ENCODE assay signal across 23 cellular contexts in the genomic region with DNA sequence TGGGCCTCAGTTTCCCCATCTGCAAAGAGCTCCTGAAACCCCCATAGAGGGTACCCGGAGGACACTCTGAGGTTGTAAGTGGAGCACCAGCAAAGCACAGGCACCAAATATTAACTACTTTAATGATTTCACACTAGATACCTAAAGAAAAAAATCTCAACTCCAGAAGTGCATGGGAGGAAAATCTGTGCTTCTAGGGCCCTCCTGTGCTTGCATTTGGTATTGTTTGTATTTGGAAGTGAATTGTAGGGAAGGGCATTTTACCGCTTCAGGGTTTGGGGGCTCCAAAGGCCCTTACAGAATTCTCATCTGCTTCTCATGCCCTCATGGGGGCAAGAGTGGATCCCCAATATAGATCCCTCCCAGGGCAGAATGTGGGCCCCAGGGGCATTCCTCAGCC. TPM values are rescaled to one million over a fixed set of nuclear protein-coding genes. Genes with fewer than 3 reads are reported as not detected.
DNase-seq lines count a peak whose midpoint lies in the region; ATAC-seq, FAIRE-seq and TF ChIP-seq lines count a peak whose summit lies in the region.
"Had no signal": no experiment of that assay in that cellular context is flagged by ENCODE, and none has a peak within 500 bp of the region (broad histone marks: within the 10 kb centered on the region; RNA-seq: fewer than 3 reads in every experiment).

No MANE protein-coding gene starts in this region.

- TF ChIP-seq EP300 in GM12878 (IDR thresholded peaks at IDR 0.05; ENCODE audit: borderline replicate concordance in 1 of 2, control insufficient read depth in 1 of 2, low read depth in 2 of 2, low read length in 2 of 2) = no peak

- H3K4me2 ChIP-seq in GM12878 (ENCODE audit: control insufficient read depth, insufficient read depth) (no peak overlapping the region), keratinocyte (ENCODE audit: control insufficient read depth, extremely low read depth, insufficient read depth, low read depth, low read length) (peak overlapping the region; percentile 77)
- H3K4me2 ChIP-seq: A549 had no signal

- in situ Hi-C loops in GM12878 (cut with MboI) = loop anchor here (5.0 kb wide), 1 partner anchor 99 kb away; no protein-coding TSS in a partner anchor

- H3K9me3 Mint-ChIP-seq in activated naive CD8-positive, alpha-beta T cell treated with anti-CD3 and anti-CD28 coated beads for 36 hours = no peaks in the 10 kb centered on the region

- dilution Hi-C loops in keratinocyte (cut with MboI; ENCODE audit: extremely low pct_ligation_motif_present, low sequenced_read_pairs) = no loop called here

- H3K79me2 ChIP-seq in GM12878 (ENCODE audit: control insufficient read depth, insufficient read depth, low read length) (no peaks in the 10 kb centered on the region), keratinocyte (ENCODE audit: control insufficient read depth, insufficient read depth, low read length) (no peaks in the 10 kb centered on the region)

- no peaks in the 10 kb centered on the region for H3K9me1 ChIP-seq in keratinocyte (ENCODE audit: control insufficient read depth, extremely low read depth, insufficient read depth, low read length)

- H3K4me1 ChIP-seq in heart left ventricle (no peaks in the 10 kb centered on the region), right atrium auricular region (no peaks in the 10 kb centered on the region), GM12878 (ENCODE audit: control insufficient read depth, insufficient read depth, low read length) (no peaks in the 10 kb centered on the region), keratinocyte (ENCODE audit: control insufficient read depth, extremely low read depth, insufficient read depth, low read length) (peaks cover 16% of the 10 kb centered on the region), urinary bladder (ENCODE audit: insufficient read depth) (no peaks in the 10 kb centered on the region)
- H3K4me1 ChIP-seq: A549, SJCRH30, tibial artery had no signal

- H3K4me1 Mint-ChIP-seq in activated naive CD8-positive, alpha-beta T cell treated with anti-CD3 and anti-CD28 coated beads for 36 hours = no peaks in the 10 kb centered on the region
- H3K4me1 Mint-ChIP-seq: activated CD4-positive, alpha-beta T cell treated with anti-CD3 and anti-CD28 coated beads for 36 hours; CD4-positive, CD25-positive, alpha-beta regulatory T cell had no signal

- no peaks in the 10 kb centered on the region for H4K20me1 ChIP-seq in GM12878 (ENCODE audit: control insufficient read depth, insufficient read depth)
- no peaks in the 10 kb centered on the region for H4K20me1 ChIP-seq in keratinocyte (ENCODE audit: control insufficient read depth, extremely low read depth, insufficient read depth, low read length)

- no peak overlapping the region for H3K27ac ChIP-seq in heart left ventricle
- no peak overlapping the region for H3K27ac ChIP-seq in right atrium auricular region
- no peak overlapping the region for H3K27ac ChIP-seq in GM12878 (ENCODE audit: control insufficient read depth, insufficient read depth)
- peak overlapping the region; percentile 32 for H3K27ac ChIP-seq in keratinocyte (ENCODE audit: control insufficient read depth, insufficient read depth, low read length)
- H3K27ac ChIP-seq in urinary bladder (ENCODE audit: low read depth) = peak overlapping the region; percentile 48
- H3K27ac ChIP-seq: A549, SJCRH30, tibial artery had no signal

- H3K27ac Mint-ChIP-seq in activated naive CD8-positive, alpha-beta T cell treated with anti-CD3 and anti-CD28 coated beads for 36 hours = no peak overlapping the region
- H3K27ac Mint-ChIP-seq: activated CD4-positive, alpha-beta T cell treated with anti-CD3 and anti-CD28 coated beads for 36 hours; CD4-positive, CD25-positive, alpha-beta regulatory T cell had no signal

- SMC1A ChIA-PET in GM12878 (lab: Charles Lee; ENCODE audit: uncharacterized antibody, unreplicated experiment) = no interaction called here

- POLR2A ChIA-PET in GM12878 (lab: Charles Lee) = no interaction called here

- H2AFZ ChIP-seq in GM12878 (ENCODE audit: control insufficient read depth, low read depth, low read length) = no peak overlapping the region
- peak overlapping the region; percentile 8 for H2AFZ ChIP-seq in keratinocyte (ENCODE audit: control insufficient read depth, low read length)

- peaks cover 4% of the 10 kb centered on the region for H3K27me3 Mint-ChIP-seq in activated naive CD8-positive, alpha-beta T cell treated with anti-CD3 and anti-CD28 coated beads for 36 hours

- intact Hi-C loops in heart left ventricle (cut with DNase I) = loop anchor here in 1 of 10 donors (10.0 kb wide), 1 partner anchor 64 kb away; no protein-coding TSS in a partner anchor
- intact Hi-C loops in GM12878 (cut with micrococcal nuclease; ENCODE audit: unreplicated experiment) = no loop called here

- no TSS peak for BruUV-seq in GM12878 (replicated peaks; lab: Mats Ljungman, UMichigan)

- DNase-seq in heart left ventricle (no peak), right atrium auricular region (ENCODE audit: low spot score) (no peak), GM12878 (ENCODE audit: low read depth, low spot score) (no peak), keratinocyte (ENCODE audit: low read depth, low spot score) (no peak), cerebellum (ENCODE audit: low spot score) (no peak)
- no peak for DNase-seq in activated naive CD8-positive, alpha-beta T cell treated with anti-CD3 and anti-CD28 coated beads for 36 hours
- DNase-seq: activated CD4-positive, alpha-beta T cell treated with anti-CD3 and anti-CD28 coated beads for 36 hours; activated CD8-positive, alpha-beta memory T cell treated with anti-CD3 and anti-CD28 coated beads, Interleukin-2, amount 50 U/mL, for 4 hours; activated naive CD4-positive, alpha-beta T cell; CD4-positive, CD25-positive, alpha-beta regulatory T cell; dermis blood vessel endothelial cell; DND-41; hippocampal formation; NCI-H2029; T-helper 9 cell; tibial artery had no signal

- H3K9me3 ChIP-seq in heart left ventricle (no peaks in the 10 kb centered on the region), right atrium auricular region (no peaks in the 10 kb centered on the region), GM12878 (replicated peaks; ENCODE audit: control insufficient read depth, insufficient read depth, low read length) (no peaks in the 10 kb centered on the region), keratinocyte (ENCODE audit: control insufficient read depth, low read depth, low read length) (no peaks in the 10 kb centered on the region)
- H3K9me3 ChIP-seq: A549, mucosa of descending colon, SJCRH30, tibial artery had no signal

- TF ChIP-seq POLR2A in heart left ventricle (IDR thresholded peaks at IDR 0.05) = no peak
- TF ChIP-seq POLR2A in GM12878 (IDR thresholded peaks at IDR 0.05; ENCODE audit: low read depth, low read length) = no peak

- peak; percentile 17; the same call in 1 of the 2 replicates for TF ChIP-seq RAD21 in GM12878 (IDR thresholded peaks at IDR 0.05; ENCODE audit: insufficient read depth, low read depth, low read length)

- TF ChIP-seq CTCF in heart left ventricle (IDR thresholded peaks at IDR 0.05) (peak in 7 of 12 donors; percentile 8 to 37 (median 23)), right atrium auricular region (IDR thresholded peaks at IDR 0.05) (no peak), GM12878 (IDR thresholded peaks at IDR 0.05 in 2 of 3, conservative IDR thresholded peaks at IDR 0.05 in 1 of 3; ENCODE audit: control insufficient read depth in 2 of 3, extremely low read depth in 1 of 3, insufficient read depth in 1 of 3, low read depth in 3 of 3, low read length in 3 of 3) (peak in 2 of 3 experiments; percentile 4 to 22; a peak in 1 of 6 replicates), keratinocyte (optimal IDR thresholded peaks at IDR 0.05 in 1 of 3, IDR thresholded peaks at IDR 0.05 in 1 of 3, conservative IDR thresholded peaks at IDR 0.05 in 1 of 3; ENCODE audit: extremely low read depth in 1 of 3, insufficient read depth in 2 of 3, low read length in 3 of 3) (peak; percentile 24 to 41 (median 32))

- H3K36me3 ChIP-seq in heart left ventricle (no peaks in the 10 kb centered on the region), right atrium auricular region (no peaks in the 10 kb centered on the region), GM12878 (ENCODE audit: control insufficient read depth in 2 of 2, insufficient read depth in 2 of 2, low read length in 1 of 2) (no peaks in the 10 kb centered on the region), keratinocyte (ENCODE audit: control insufficient read depth in 2 of 2, extremely low read depth in 1 of 2, insufficient read depth in 2 of 2, low read length in 2 of 2) (no peaks in the 10 kb centered on the region), urinary bladder (ENCODE audit: insufficient read depth) (no peaks in the 10 kb centered on the region)
- H3K36me3 ChIP-seq: SJCRH30, tibial artery had no signal

- ATAC-seq in heart left ventricle (no peak), GM12878 (no peak)
- no peak for ATAC-seq in activated CD4-positive, CD25-positive, alpha-beta regulatory T cell treated with anti-CD3 and anti-CD28 coated beads, Interleukin-2, amount 50 U/mL, for 24 hours
- ATAC-seq: A549; activated CD4-positive, alpha-beta T cell treated with anti-CD3 and anti-CD28 coated beads for 36 hours had no signal

- no peak overlapping the region for H3K4me3 Mint-ChIP-seq in activated naive CD8-positive, alpha-beta T cell treated with anti-CD3 and anti-CD28 coated beads for 36 hours
- H3K4me3 Mint-ChIP-seq: activated CD4-positive, alpha-beta T cell treated with anti-CD3 and anti-CD28 coated beads for 36 hours; CD4-positive, CD25-positive, alpha-beta regulatory T cell had no signal

- RAD21 ChIA-PET in GM12878 (lab: Charles Lee; ENCODE audit: unreplicated experiment) = no interaction called here

- FAIRE-seq in GM12878 (lab: Jason Lieb, UNC) = no peak
- FAIRE-seq in keratinocyte (lab: Jason Lieb, UNC) = no peak
- FAIRE-seq: A549, small intestine had no signal

- 88 to 94% (median 90%) methylated on average over 2 of the region's 2 CpGs for WGBS in heart left ventricle, 4 donors
- WGBS in GM12878 (ENCODE audit: insufficient coverage, insufficient replicate concordance, low lambda C conversion rate, missing lambda C conversion rate) = 50% methylated on average over 2 of the region's 2 CpGs
- WGBS in urinary bladder = 88% methylated on average over 2 of the region's 2 CpGs

- no peaks in the 10 kb centered on the region for H3K36me3 Mint-ChIP-seq in activated naive CD8-positive, alpha-beta T cell treated with anti-CD3 and anti-CD28 coated beads for 36 hours
- H3K36me3 Mint-ChIP-seq: CD4-positive, CD25-positive, alpha-beta regulatory T cell had no signal

- CTCF ChIA-PET in GM12878 (lab: Yijun Ruan, JAX) = interaction anchor here (4.0 kb wide), 1 partner anchor 10 kb away, joined by 17 read pairs; no protein-coding TSS in a partner anchor

- H3K9ac ChIP-seq in GM12878 (ENCODE audit: control insufficient read depth, insufficient read depth, low read length) (no peak overlapping the region), keratinocyte (ENCODE audit: control insufficient read depth, extremely low read depth, insufficient read depth, low read length) (peak overlapping the region; percentile 3)

- H3K4me3 ChIP-seq in heart left ventricle (no peak overlapping the region), right atrium auricular region (no peak overlapping the region), GM12878 (no peak overlapping the region), keratinocyte (ENCODE audit: control insufficient read depth in 2 of 3, extremely low read depth in 1 of 3, insufficient read depth in 2 of 3, low read depth in 1 of 3, low read length in 3 of 3) (no peak overlapping the region), urinary bladder (ENCODE audit: low read depth, low read length) (no peak overlapping the region)
- H3K4me3 ChIP-seq: A549, mucosa of descending colon, SJCRH30, tibial artery had no signal

- H3K27me3 ChIP-seq in heart left ventricle (no peaks in the 10 kb centered on the region), right atrium auricular region (no peaks in the 10 kb centered on the region), GM12878 (replicated peaks in 1 of 2; ENCODE audit: control insufficient read depth in 2 of 2, insufficient read depth in 2 of 2, low read length in 1 of 2) (no peaks in the 10 kb centered on the region; a peak in 1 of 4 replicates), keratinocyte (ENCODE audit: control insufficient read depth, extremely low read depth, insufficient read depth, low read length) (no peaks in the 10 kb centered on the region)
- H3K27me3 ChIP-seq: SJCRH30 had no signal

RNA-seq across cellular contexts. Expression of a gene that starts 22.4 kb away (rescaled TPM):
- total RNA-seq in heart left ventricle (not detected), right atrium auricular region (not detected), GM12878 (2014; rRNA removed) (not detected in 2 replicates), GM12878 (2014; rRNA removed; fragmentation: Illumina TruSeq; extraction: Trizol) (not detected in 2 replicates), GM12878 (2021) (not detected in 2 replicates), urinary bladder (0.26 TPM), cerebellum (not detected)
- polyA plus RNA-seq in heart left ventricle (not detected), GM12878 (2011; rRNA removed) (not detected in 2 replicates), GM12878 (2014; fragmentation: Illumina TruSeq; extraction: Trizol) (not detected in 2 replicates), GM12878 (2014; fragmentation: Nextera tagmentation; extraction: Ambion mirVana) (not detected), GM12878 (2014; rRNA removed) (not detected in 2 replicates), GM12878 (2016; fragmentation: Nextera tagmentation; extraction: Ambion mirVana) (not detected), keratinocyte (not detected in 3 replicates), urinary bladder (0.04 TPM)
- not detected in 2 replicates for total RNA-seq in GM12878 (2013; cell fraction: nucleolus; rRNA removed)
- polyA plus RNA-seq in GM12878 (2011; ENCODE audit: low read depth) = not detected
- polyA plus RNA-seq in GM12878 (2011; cell fraction: cytosol; rRNA removed) = not detected in 2 replicates
- not detected in 2 replicates for polyA plus RNA-seq in GM12878 (2011; cell fraction: nucleus; rRNA removed)
- polyA plus RNA-seq in GM12878 (2012) = not detected in 2 replicates
- not detected in 2 replicates for polyA minus RNA-seq in GM12878 (2011; rRNA and poly(A)+ RNA removed)
- not detected in 2 replicates for polyA minus RNA-seq in GM12878 (2011; cell fraction: cytosol; rRNA and poly(A)+ RNA removed)
- not detected in 2 replicates for polyA minus RNA-seq in GM12878 (2011; cell fraction: nucleus; rRNA and poly(A)+ RNA removed)
- polyA plus RNA-seq in keratinocyte (2011; ENCODE audit: low read depth) = not detected
- not detected in 2 replicates for polyA plus RNA-seq in keratinocyte (2011; cell fraction: cytosol; rRNA removed)
- not detected in 2 replicates for polyA plus RNA-seq in keratinocyte (2011; cell fraction: nucleus; rRNA removed)
- 0.06 TPM in 1 of 2 replicates, not detected in the other for polyA plus RNA-seq in keratinocyte (2012; ENCODE audit: low replicate concordance)
- polyA minus RNA-seq in keratinocyte = not detected in 3 replicates
- polyA minus RNA-seq in keratinocyte (2011; cell fraction: cytosol; rRNA and poly(A)+ RNA removed) = not detected
- not detected in 2 replicates for polyA minus RNA-seq in keratinocyte (2011; cell fraction: nucleus; rRNA and poly(A)+ RNA removed)
- not detected for total RNA-seq in activated naive CD8-positive, alpha-beta T cell treated with anti-CD3 and anti-CD28 coated beads for 36 hours
- total RNA-seq: activated CD4-positive, alpha-beta T cell treated with anti-CD3 and anti-CD28 coated beads for 36 hours; CD4-positive, CD25-positive, alpha-beta regulatory T cell; dermis blood vessel endothelial cell; osteocyte had no signal
- polyA plus RNA-seq: A549; CD4-positive, CD25-positive, alpha-beta regulatory T cell; small intestine had no signal

Comparison
In these comparisons a context has a peak if more than half of its experiments do, and no peak if none do; other contexts are left out.
1. CTCF ChIP-seq: peak in heart left ventricle (7 of 12), GM12878 (2 of 3) and keratinocyte (3 of 3); none in right atrium auricular region (0 of 2).
2. H3K27ac ChIP-seq: peak in keratinocyte (single experiment) and urinary bladder (single experiment); none in heart left ventricle (0 of 12), right atrium auricular region (0 of 2) and GM12878 (single experiment).